Comparison of ENCODE assay signal across 25 cellular contexts in genomic region chr2:240300261-240300821, GRCh38.
DNase-seq lines count a peak whose midpoint lies in the region; ATAC-seq, FAIRE-seq and TF ChIP-seq lines count a peak whose summit lies in the region.
"Had no signal": no experiment of that assay in that cellular context is flagged by ENCODE, and none has a peak within 500 bp of the region (broad histone marks: within the 10 kb centered on the region; RNA-seq: fewer than 3 reads in every experiment).

No MANE protein-coding gene starts in this region.

- no peaks in the 10 kb centered on the region for H3K36me3 Mint-ChIP-seq in neural progenitor cell
- H3K36me3 Mint-ChIP-seq: mesothelial cell of epicardium had no signal

- H3K27me3 Mint-ChIP-seq in neural progenitor cell (ENCODE audit: insufficient read depth, low read depth): peaks cover 18% of the 10 kb centered on the region

- ATAC-seq in GM21526 (IDR thresholded peaks at IDR 0.05; ENCODE audit: low FRiP score, unreplicated experiment): no peak
- no peak for ATAC-seq in HG03025 (IDR thresholded peaks at IDR 0.05; ENCODE audit: low FRiP score, unreplicated experiment)
- ATAC-seq: PC-3; stimulated activated naive CD8-positive, alpha-beta T cell treated with anti-CD3 and anti-CD28 coated beads, Interleukin-15, amount 100 ng/mL, for 72 hours had no signal

- no peak overlapping the region for H2AFZ ChIP-seq in neural progenitor cell (replicated peaks)
- H2AFZ ChIP-seq: hepatocyte had no signal

- no peak for FAIRE-seq in GM12892 (lab: Jason Lieb, UNC)
- FAIRE-seq: endometrium, G401.6 had no signal

- H3K4me1 Mint-ChIP-seq in neural progenitor cell: peaks cover 32% of the 10 kb centered on the region
- H3K4me1 Mint-ChIP-seq: central memory CD8-positive, alpha-beta T cell; mesothelial cell of epicardium; stimulated activated naive CD8-positive, alpha-beta T cell treated with anti-CD3 and anti-CD28 coated beads, Interleukin-15, amount 100 ng/mL, for 72 hours had no signal

- H3K9me3 ChIP-seq in neural progenitor cell (ENCODE audit: low read depth): no peaks in the 10 kb centered on the region
- H3K9me3 ChIP-seq: Caco-2 had no signal

- no peak for TF ChIP-seq CTCF in neural progenitor cell (IDR thresholded peaks at IDR 0.05)

- no peaks in the 10 kb centered on the region for H3K27me3 ChIP-seq in neural progenitor cell
- H3K27me3 ChIP-seq: hepatocyte had no signal

- no peaks in the 10 kb centered on the region for H3K36me3 ChIP-seq in neural progenitor cell

- H4K20me1 ChIP-seq in neural progenitor cell (ENCODE audit: low read depth): no peaks in the 10 kb centered on the region

- H3K27ac ChIP-seq in neural progenitor cell: no peak overlapping the region
- H3K27ac ChIP-seq: hepatocyte had no signal

- peaks cover 5% of the 10 kb centered on the region for H3K4me1 ChIP-seq in neural progenitor cell
- H3K4me1 ChIP-seq: Caco-2 had no signal

- H3K4me2 ChIP-seq in neural progenitor cell: no peak overlapping the region
- H3K4me2 ChIP-seq: hepatocyte had no signal

- no peak overlapping the region for H3K27ac Mint-ChIP-seq in neural progenitor cell
- H3K27ac Mint-ChIP-seq: activated T-helper 1 cell treated with anti-CD3 and anti-CD28 coated beads, Interleukin-12 subunit alpha, Interleukin-12 subunit beta, Interleukin-2, Interleukin-4 antibody, amounts not matched to agents 30 ng/mL and 10 ng/mL and 1 ng/mL, durations not matched to agents 14 hours and 24 hours and 36 hours; mesothelial cell of epicardium; stimulated activated naive CD8-positive, alpha-beta T cell treated with anti-CD3 and anti-CD28 coated beads, Interleukin-15, amount 100 ng/mL, for 72 hours had no signal

- DNase-seq in AG20443 (ENCODE audit: low spot score) (peak; percentile 66), GM12892 (ENCODE audit: insufficient read length) (peak; percentile 7), cerebellar cortex (ENCODE audit: low spot score) (peak; percentile 80), neural progenitor cell (ENCODE audit: low spot score) (peak; percentile 54), HuH-7 (ENCODE audit: low spot score) (no peak), 8988T (no peak)
- DNase-seq: activated CD4-positive, alpha-beta T cell treated with anti-CD3 and anti-CD28 coated beads for 48 hours; AML-193; Caco-2; Kasumi-1; NCI-H1105 treated with DMSO at 0.1 percent for 48 hours; NCI-H69; PC-3; stimulated activated CD4-positive, alpha-beta T cell treated with anti-CD3 and anti-CD28 coated beads, Interleukin-1b, Interleukin-23, amount 100 ng/mL, for 48 hours; stimulated activated naive CD8-positive, alpha-beta T cell treated with anti-CD3 and anti-CD28 coated beads, Interleukin-15, amount 100 ng/mL, for 72 hours; T1000 had no signal

- peaks cover 5% of the 10 kb centered on the region for H3K9me3 Mint-ChIP-seq in neural progenitor cell
- H3K9me3 Mint-ChIP-seq: activated T-helper 1 cell treated with anti-CD3 and anti-CD28 coated beads, Interleukin-12 subunit alpha, Interleukin-12 subunit beta, Interleukin-2, Interleukin-4 antibody, amounts not matched to agents 30 ng/mL and 10 ng/mL and 1 ng/mL, durations not matched to agents 14 hours and 24 hours and 36 hours; central memory CD8-positive, alpha-beta T cell; mesothelial cell of epicardium; neural crest cell; stimulated activated naive CD8-positive, alpha-beta T cell treated with anti-CD3 and anti-CD28 coated beads, Interleukin-15, amount 100 ng/mL, for 72 hours had no signal

- no peak overlapping the region for H3K9ac ChIP-seq in neural progenitor cell

- TF ChIP-seq POLR2A in GM12892 (IDR thresholded peaks at IDR 0.05; ENCODE audit: low read depth, low read length): no peak

- H3K4me3 ChIP-seq in neural progenitor cell: no peak overlapping the region
- H3K4me3 ChIP-seq: hepatocyte had no signal

- no peaks in the 10 kb centered on the region for H3K79me2 ChIP-seq in neural progenitor cell (ENCODE audit: low read depth)
- H3K79me2 ChIP-seq: hepatocyte had no signal

- no peaks in the 10 kb centered on the region for H3F3A ChIP-seq in neural progenitor cell (ENCODE audit: low read depth)

- no peak overlapping the region for H3K4me3 Mint-ChIP-seq in neural progenitor cell
- H3K4me3 Mint-ChIP-seq: activated T-helper 1 cell treated with anti-CD3 and anti-CD28 coated beads, Interleukin-12 subunit alpha, Interleukin-12 subunit beta, Interleukin-2, Interleukin-4 antibody, amounts not matched to agents 30 ng/mL and 10 ng/mL and 1 ng/mL, durations not matched to agents 14 hours and 24 hours and 36 hours; central memory CD8-positive, alpha-beta T cell; mesothelial cell of epicardium; neural crest cell; stimulated activated naive CD8-positive, alpha-beta T cell treated with anti-CD3 and anti-CD28 coated beads, Interleukin-15, amount 100 ng/mL, for 72 hours had no signal

Comparison
In these comparisons a context has a peak if more than half of its experiments do, and no peak if none do; other contexts are left out.
1. DNase-seq: peak in AG20443 (single experiment), GM12892 (single experiment), cerebellar cortex (single experiment) and neural progenitor cell (single experiment); none in HuH-7 (single experiment) and 8988T (single experiment).